In genomic region chr20:54004397-54004940, GRCh38 we compare ENCODE assay signal across 13 cellular contexts.
DNase-seq lines count a peak whose midpoint lies in the region; ATAC-seq, FAIRE-seq and TF ChIP-seq lines count a peak whose summit lies in the region.
"Had no signal": no experiment of that assay in that cellular context is flagged by ENCODE, and none has a peak within 500 bp of the region (broad histone marks: within the 10 kb centered on the region; RNA-seq: fewer than 3 reads in every experiment).

No MANE protein-coding gene starts in this region.

- no peaks in the 10 kb centered on the region for H3K36me3 ChIP-seq in kidney (ENCODE audit: control insufficient read depth in 1 of 2, insufficient read depth in 2 of 2, low read length in 2 of 2)
- H3K36me3 ChIP-seq: prostate gland, SJSA1, uterus had no signal

- no peak overlapping the region for H3K4me3 ChIP-seq in kidney (ENCODE audit: low read length in 2 of 2)
- H3K4me3 ChIP-seq: prostate gland, SJSA1, uterus had no signal

- peaks cover 28 to 33% of the 10 kb centered on the region in 2 donors for H3K36me3 Mint-ChIP-seq in activated naive CD4-positive, alpha-beta T cell treated with anti-CD3 and anti-CD28 coated beads, Interleukin-2, amount 50 U/mL, for 72 hours

- no peak overlapping the region for H3K27ac Mint-ChIP-seq in activated naive CD4-positive, alpha-beta T cell treated with anti-CD3 and anti-CD28 coated beads, Interleukin-2, amount 50 U/mL, for 72 hours

- H3K4me1 ChIP-seq in kidney (ENCODE audit: control insufficient read depth in 1 of 2, insufficient read depth in 1 of 2, low read depth in 1 of 2, low read length in 2 of 2), result no peaks in the 10 kb centered on the region
- H3K4me1 ChIP-seq: prostate gland, SJSA1, uterus had no signal

- peak in 1 of 2 donors; percentile 6 for DNase-seq in activated naive CD4-positive, alpha-beta T cell treated with anti-CD3 and anti-CD28 coated beads, Interleukin-2, amount 50 U/mL, for 72 hours (ENCODE audit: low spot score in 2 of 2)
- DNase-seq in activated naive CD4-positive, alpha-beta T cell treated with Interleukin-2 at 50 U/mL for 16 hours, result no peak
- no peak for DNase-seq in urothelium cell line (ENCODE audit: low spot score)
- no peak for DNase-seq in kidney
- DNase-seq in NCI-H524 (lab: John Stamatoyannopoulos, UW), result no peak
- DNase-seq in AG20443 (ENCODE audit: low spot score), result no peak
- DNase-seq: left ventricle myocardium superior, NCI-H2107, uterus had no signal

- peak; percentile 77 for FAIRE-seq in urothelium cell line (lab: Jason Lieb, UNC)
- no peak for FAIRE-seq in kidney (lab: Jason Lieb, UNC)

- H3K27ac ChIP-seq in kidney (ENCODE audit: low read depth in 2 of 2, low read length in 2 of 2), result no peak overlapping the region
- H3K27ac ChIP-seq: prostate gland, SJSA1, uterus had no signal

- peak; percentile 82 to 97 for ATAC-seq in activated naive CD4-positive, alpha-beta T cell treated with anti-CD3 and anti-CD28 coated beads, Interleukin-2, amount 50 U/mL, for 72 hours
- peak; percentile 95 for ATAC-seq in GM21723 (IDR thresholded peaks at IDR 0.05; ENCODE audit: unreplicated experiment)
- ATAC-seq in HG03280 (IDR thresholded peaks at IDR 0.05; ENCODE audit: unreplicated experiment), result peak; percentile 89
- ATAC-seq: left ventricle myocardium superior had no signal

- TF ChIP-seq CTCF in kidney (IDR thresholded peaks at IDR 0.05; ENCODE audit: borderline replicate concordance, extremely low read depth, insufficient read depth), result no peak

- no peak overlapping the region for H3K9ac ChIP-seq in kidney (ENCODE audit: low read length in 2 of 2)

- intact Hi-C loops in kidney (cut with DNase I), result no loop called here

- H3K9me3 ChIP-seq in kidney (ENCODE audit: control insufficient read depth in 1 of 2, low read length in 2 of 2), result peaks cover 0 to 17% of the 10 kb centered on the region in 2 donors
- H3K9me3 ChIP-seq: prostate gland, SJSA1 had no signal

- H3K9me3 Mint-ChIP-seq in activated naive CD4-positive, alpha-beta T cell treated with anti-CD3 and anti-CD28 coated beads, Interleukin-2, amount 50 U/mL, for 72 hours, result peaks cover 21 to 25% of the 10 kb centered on the region in 2 donors
